Comparison of ENCODE assay signal across 9 cellular contexts in the genomic region with DNA sequence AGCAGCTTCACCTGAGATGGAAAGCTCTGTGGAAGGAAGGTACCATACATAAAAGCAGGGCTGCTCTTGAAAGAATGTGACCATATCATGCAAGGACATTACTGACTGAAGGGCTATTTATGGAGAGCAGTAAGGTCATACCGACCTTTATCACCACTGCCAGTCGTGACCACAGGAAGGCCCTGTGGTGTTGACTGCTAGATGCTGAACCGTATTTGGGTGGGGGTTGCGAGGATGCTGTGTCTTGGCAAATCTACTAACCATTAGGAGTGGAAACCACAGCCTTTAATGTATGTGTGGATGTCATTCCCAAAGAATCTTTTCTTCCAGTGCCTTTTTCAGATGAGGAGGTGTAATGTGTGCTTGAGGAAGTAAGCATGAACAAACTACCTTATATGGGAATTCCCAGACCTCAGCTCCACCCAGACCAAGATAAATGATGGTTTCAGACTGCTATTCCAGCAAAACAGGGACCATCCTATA.
DNase-seq lines count a peak whose midpoint lies in the region; ATAC-seq, FAIRE-seq and TF ChIP-seq lines count a peak whose summit lies in the region.
"Had no signal": no experiment of that assay in that cellular context is flagged by ENCODE, and none has a peak within 500 bp of the region (broad histone marks: within the 10 kb centered on the region; RNA-seq: fewer than 3 reads in every experiment).

No MANE protein-coding gene starts in this region.

- no peak overlapping the region for H3K9ac ChIP-seq in H1 (replicated peaks in 1 of 4; ENCODE audit: extremely low read depth in 1 of 4, low read depth in 3 of 4, low read length in 3 of 4)

- CTCF ChIA-PET in Panc1 (lab: Charles Lee) (interaction anchor here (1.2 kb wide), 1 partner anchor 41 kb away, joined by 3 read pairs; no protein-coding TSS in a partner anchor), H1 (lab: Charles Lee; ENCODE audit: partially characterized antibody) (interaction anchor here (1.0 to 2.1 kb wide), 4 partner anchors 10 to 42 kb away, joined by 3 to 13 read pairs (median 4); no protein-coding TSS in a partner anchor)

- intact Hi-C loops in Panc1 (cut with micrococcal nuclease; ENCODE audit: unreplicated experiment), result no loop called here

- H3K56ac ChIP-seq in H1 (replicated peaks; ENCODE audit: insufficient read length, low read depth, low read length), result no peak overlapping the region

- H4K8ac ChIP-seq in H1 (ENCODE audit: extremely low read depth, insufficient read depth, low read length), result no peak overlapping the region

- H3K4ac ChIP-seq in H1 (replicated peaks; ENCODE audit: insufficient read length, low read depth, low read length), result no peak overlapping the region

- TF ChIP-seq EP300 in H1 (IDR thresholded peaks at IDR 0.05; ENCODE audit: borderline replicate concordance in 1 of 2, low read depth in 2 of 2, low read length in 2 of 2), result no peak

- no peak overlapping the region for H3K23ac ChIP-seq in H1 (ENCODE audit: insufficient read length)

- DNase-seq in GM18507 (ENCODE audit: extremely low spot score, insufficient read length, low read depth) (no peak), Panc1 (ENCODE audit: low read depth, low spot score) (peak; percentile 64), H1 (ENCODE audit: low read depth in 1 of 2, low spot score in 2 of 2) (no peak), GM19238 (ENCODE audit: insufficient read length, low spot score) (no peak), omental fat pad (ENCODE audit: low spot score) (no peak)
- no peak for DNase-seq in activated CD8-positive, alpha-beta memory T cell treated with anti-CD3 and anti-CD28 coated beads, Interleukin-2, amount 50 U/mL, for 48 hours

- no peak for TF ChIP-seq POLR2A in H1 (IDR thresholded peaks at IDR 0.05; ENCODE audit: control extremely low read depth in 1 of 2, low read depth in 2 of 2, low read length in 2 of 2)

- H3K4me1 ChIP-seq in Panc1 (ENCODE audit: control insufficient read depth, insufficient read depth, low read length), result peaks cover 34% of the 10 kb centered on the region
- H3K4me1 ChIP-seq in H1 (replicated peaks in 1 of 4; ENCODE audit: control insufficient read depth in 3 of 4, insufficient read depth in 4 of 4, low read length in 3 of 4), result peaks cover 0 to 7% (median 4%) of the 10 kb centered on the region in 4 experiments; a peak in 3 of 7 replicates
- H3K4me1 ChIP-seq in neutrophil (ENCODE audit: control insufficient read depth in 1 of 2, insufficient read depth in 1 of 2, low read depth in 1 of 2, low read length in 1 of 2), result peaks cover 36 to 56% of the 10 kb centered on the region in 2 experiments

- no peaks in the 10 kb centered on the region for H4K20me1 ChIP-seq in H1 (replicated peaks in 1 of 2; ENCODE audit: control insufficient read depth in 1 of 2, insufficient read depth in 2 of 2, low read length in 2 of 2)

- BruUV-seq in Panc1 (replicated peaks; lab: Mats Ljungman, UMichigan), result no TSS peak

- H3K4me3 ChIP-seq in Panc1 (ENCODE audit: low read depth in 2 of 2, low read length in 2 of 2), result 0 out of 4 replicates have a peak overlapping the region, but pooled peaks of 1 of the 2 experiments have one; percentile 0
- H3K4me3 ChIP-seq in H1 (ENCODE audit: extremely low read depth in 1 of 4, insufficient read depth in 2 of 4, low read depth in 3 of 4, low read length in 4 of 4), result no peak overlapping the region
- H3K4me3 ChIP-seq in neutrophil (ENCODE audit: low read depth in 1 of 2, low read length in 1 of 2), result no peak overlapping the region

- no peak overlapping the region for H2BK5ac ChIP-seq in H1 (ENCODE audit: low read depth, low read length)

- FAIRE-seq in GM18507 (lab: Jason Lieb, UNC), result peak; percentile 54
- FAIRE-seq in H1 (lab: Jason Lieb, UNC), result no peak

- H2AK5ac ChIP-seq in H1 (ENCODE audit: low read depth, low read length), result no peak overlapping the region

- ATAC-seq in HG02885 (IDR thresholded peaks at IDR 0.05; ENCODE audit: poor library complexity, unreplicated experiment), result peak; percentile 66
- peak; percentile 64 for ATAC-seq in Panc1
- no peak for ATAC-seq in omental fat pad (ENCODE audit: low FRiP score)

- 80% methylated on average over 4 of the region's 4 CpGs; no CpG with 5 or more reads in 1 of the 2 experiments for WGBS in H1 (ENCODE audit: extremely low coverage in 1 of 2, insufficient coverage in 1 of 2, insufficient read length in 1 of 2, insufficient replicate concordance in 2 of 2, low coverage in 1 of 2, low lambda C conversion rate in 2 of 2, missing lambda C conversion rate in 1 of 2), 2 experiments

- H4K91ac ChIP-seq in H1 (replicated peaks; ENCODE audit: insufficient read length, low read length), result no peak overlapping the region

- H2BK20ac ChIP-seq in H1 (ENCODE audit: low read length), result no peak overlapping the region

- no peak overlapping the region; the same call in 1 of the 2 replicates for H2BK15ac ChIP-seq in H1 (ENCODE audit: low read length)

- H3K18ac ChIP-seq in H1 (ENCODE audit: extremely low read depth, low read length), result no peak overlapping the region

- no peak overlapping the region for H3K14ac ChIP-seq in H1 (ENCODE audit: insufficient read length)

- no peaks in the 10 kb centered on the region for H3K79me1 ChIP-seq in H1 (ENCODE audit: low read depth, low read length)

- H3K36me3 ChIP-seq in Panc1 (ENCODE audit: control insufficient read depth, insufficient read depth, low read length) (no peaks in the 10 kb centered on the region), H1 (ENCODE audit: control insufficient read depth in 2 of 4, insufficient read depth in 4 of 4, low read length in 3 of 4) (no peaks in the 10 kb centered on the region), neutrophil (no peaks in the 10 kb centered on the region)

- H3K9me3 ChIP-seq in Panc1 (ENCODE audit: control insufficient read depth, insufficient read depth, low read depth, low read length), result no peaks in the 10 kb centered on the region
- H3K9me3 ChIP-seq in H1 (ENCODE audit: insufficient read depth in 2 of 2, low read depth in 1 of 2, low read length in 1 of 2), result no peaks in the 10 kb centered on the region
- no peaks in the 10 kb centered on the region for H3K9me3 ChIP-seq in neutrophil

- TF ChIP-seq RAD21 in H1 (IDR thresholded peaks at IDR 0.05 in 1 of 2, conservative IDR thresholded peaks at IDR 0.05 in 1 of 2; ENCODE audit: low read depth in 2 of 2, low read length in 2 of 2), result no peak

- peak overlapping the region; percentile 86 for H3K27ac ChIP-seq in Panc1 (ENCODE audit: low read length)
- no peak overlapping the region for H3K27ac ChIP-seq in H1 (ENCODE audit: low read depth, low read length)
- H3K27ac ChIP-seq in neutrophil, result peak overlapping the region; percentile 82
- H3K27ac ChIP-seq: VCaP had no signal

- H2AFZ ChIP-seq in H1 (ENCODE audit: low read length), result no peak overlapping the region

- no peak overlapping the region for H4K5ac ChIP-seq in H1 (ENCODE audit: insufficient read length, low read depth, low read length)

- H3K23me2 ChIP-seq in H1 (ENCODE audit: low read depth, low read length), result no peaks in the 10 kb centered on the region

- in situ Hi-C loops in Panc1 (cut with HindIII; ENCODE audit: low pct_unique_long_range_greater_than_20kb, low sequenced_read_pairs), result no loop called here

- H2BK120ac ChIP-seq in H1 (replicated peaks; ENCODE audit: low read depth, low read length), result no peak overlapping the region

- POLR2A ChIA-PET in Panc1 (lab: Charles Lee), result interaction anchor here (0.6 kb wide), 1 partner anchor 124 kb away, joined by 3 read pairs; the partner anchor contains the start of gene RANBP2
- POLR2A ChIA-PET in H1 (lab: Charles Lee; ENCODE audit: partially characterized antibody), result interaction anchor here (1.6 kb wide), 1 partner anchor 11 kb away, joined by 4 read pairs; no protein-coding TSS in a partner anchor

- H3K79me2 ChIP-seq in H1 (ENCODE audit: control insufficient read depth in 1 of 2, insufficient read depth in 2 of 2, low read length in 2 of 2), result peaks cover 0 to 22% of the 10 kb centered on the region in 2 experiments; a peak in 1 of 4 replicates

- TF ChIP-seq CTCF in Panc1 (IDR thresholded peaks at IDR 0.05), result no peak
- no peak for TF ChIP-seq CTCF in H1 (IDR thresholded peaks at IDR 0.05; ENCODE audit: control extremely low read depth in 1 of 3, insufficient read depth in 1 of 3, low read depth in 1 of 3, low read length in 3 of 3)
- TF ChIP-seq CTCF in neutrophil (IDR thresholded peaks at IDR 0.05), result no peak
- TF ChIP-seq CTCF in omental fat pad (IDR thresholded peaks at IDR 0.05), result no peak

- no peaks in the 10 kb centered on the region for H3K27me3 ChIP-seq in Panc1 (ENCODE audit: control insufficient read depth, insufficient read depth, low read length)
- no peaks in the 10 kb centered on the region for H3K27me3 ChIP-seq in H1 (replicated peaks in 1 of 4; ENCODE audit: control insufficient read depth in 3 of 4, extremely low read depth in 1 of 4, insufficient read depth in 3 of 4, low read length in 3 of 4)
- no peaks in the 10 kb centered on the region for H3K27me3 ChIP-seq in neutrophil

- no peak overlapping the region for H3K4me2 ChIP-seq in H1 (ENCODE audit: insufficient read depth in 1 of 2, low read depth in 2 of 2, low read length in 2 of 2)

- H2BK12ac ChIP-seq in H1 (ENCODE audit: low read depth, low read length), result peak overlapping the region; percentile 64

TF ChIP-seq in H1, 55 proteins besides CTCF, POLR2A, EP300 and RAD21:
- TF ChIP-seq SRF (IDR thresholded peaks at IDR 0.05; ENCODE audit: low read depth, low read length) (peak; percentile 52; the same call in 1 of the 2 replicates), TAF1 (IDR thresholded peaks at IDR 0.05; ENCODE audit: low read depth, low read length) (no peak)
